8 cellular contexts compared by ENCODE assay signal in the genomic region with DNA sequence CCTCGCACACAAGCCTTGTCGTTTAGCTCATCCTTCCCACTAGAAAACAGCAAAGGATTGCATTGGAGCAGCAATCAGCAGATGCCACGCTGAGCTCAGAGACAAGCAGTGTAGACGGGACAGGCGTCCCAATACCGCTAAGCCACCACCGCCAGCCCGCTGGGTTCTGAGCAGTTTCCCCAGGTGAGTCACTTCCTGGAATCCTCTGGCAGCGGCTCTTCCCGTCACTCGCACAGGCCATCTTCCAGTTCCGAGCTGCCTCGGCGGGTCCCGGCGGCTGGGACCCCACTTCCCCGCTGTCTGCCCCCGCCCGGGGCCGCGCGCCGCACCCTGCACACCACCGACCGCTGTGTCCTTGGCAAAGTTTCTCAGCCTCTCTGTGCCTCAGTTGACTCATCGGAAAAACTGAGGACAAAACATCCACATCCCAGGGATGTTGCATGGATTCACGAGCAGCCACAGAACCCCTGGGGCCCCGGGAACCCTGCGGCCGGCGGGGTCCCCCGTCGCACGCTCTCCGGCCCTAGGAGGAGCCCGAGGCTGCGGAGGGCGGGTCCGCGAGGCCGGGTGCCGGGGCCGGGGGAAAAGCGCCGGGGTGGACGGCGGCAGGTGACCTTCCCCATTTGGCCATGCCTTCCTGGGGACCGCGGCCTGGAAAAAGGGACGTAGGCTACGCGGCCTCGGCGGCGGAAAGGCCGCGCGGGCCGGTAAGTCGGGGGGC. TPM values are rescaled to one million over a fixed set of nuclear protein-coding genes. Genes with fewer than 3 reads are reported as not detected.
A peak's percentile ranks its signal among the peaks of the same experiment; 100 is the strongest.
DNase-seq lines count a peak whose midpoint lies in the region; ATAC-seq and TF ChIP-seq lines count a peak whose summit lies in the region.

No MANE protein-coding gene starts in this region.

- peak overlapping the region; percentile 62 for H3K9ac ChIP-seq in parathyroid adenoma

- H2AFZ ChIP-seq in parathyroid adenoma, result peak overlapping the region; percentile 94

- peaks cover 39% of the 10 kb centered on the region for H3K36me3 Mint-ChIP-seq in activated naive CD4-positive, alpha-beta T cell treated with anti-CD3 and anti-CD28 coated beads, Interleukin-2, amount 10 ng/mL, durations not matched to agents 7 days and 5 days
- H3K36me3 Mint-ChIP-seq in glutamatergic neuron (ENCODE audit: unreplicated experiment), result no peaks in the 10 kb centered on the region

- CTCF ChIA-PET in activated naive CD4-positive, alpha-beta T cell treated with anti-CD3 and anti-CD28 coated beads, Interleukin-2, amount 10 ng/mL, durations not matched to agents 7 days and 5 days (lab: Charles Lee), result interaction anchor here (0.8 to 2.1 kb wide), 6 partner anchors 25 to 350 kb away, joined by 3 to 24 read pairs (median 4); no protein-coding TSS in a partner anchor

- peak overlapping the region; percentile 90 for H3K27ac Mint-ChIP-seq in activated naive CD4-positive, alpha-beta T cell treated with anti-CD3 and anti-CD28 coated beads, Interleukin-2, amount 10 ng/mL, durations not matched to agents 7 days and 5 days
- peak overlapping the region; percentile 48 for H3K27ac Mint-ChIP-seq in glutamatergic neuron (ENCODE audit: unreplicated experiment)

- no peaks in the 10 kb centered on the region for H3K27me3 Mint-ChIP-seq in activated naive CD4-positive, alpha-beta T cell treated with anti-CD3 and anti-CD28 coated beads, Interleukin-2, amount 10 ng/mL, durations not matched to agents 7 days and 5 days
- H3K27me3 Mint-ChIP-seq in glutamatergic neuron (ENCODE audit: unreplicated experiment), result peaks cover 4% of the 10 kb centered on the region

- H3K4me3 ChIP-seq in RWPE2 (ENCODE audit: severe bottlenecking) (peak overlapping the region; percentile 80), parathyroid adenoma (ENCODE audit: low read depth, low read length) (peak overlapping the region; percentile 83), tibial artery (peak overlapping the region; percentile 74 to 82)

- no peak for TF ChIP-seq CTCF in RWPE2 (IDR thresholded peaks at IDR 0.05; ENCODE audit: poor library complexity, severe bottlenecking)
- no peak for TF ChIP-seq CTCF in glutamatergic neuron (IDR thresholded peaks at IDR 0.05; ENCODE audit: partially characterized antibody, unreplicated experiment)
- no peak for TF ChIP-seq CTCF in parathyroid adenoma (IDR thresholded peaks at IDR 0.05)
- TF ChIP-seq CTCF in tibial artery (IDR thresholded peaks at IDR 0.05), result no peak

- ATAC-seq in GM19324 (IDR thresholded peaks at IDR 0.05; ENCODE audit: low FRiP score, unreplicated experiment) (peak; percentile 38), HG03442 (IDR thresholded peaks at IDR 0.05; ENCODE audit: unreplicated experiment) (peak; percentile 26), RWPE2 (ENCODE audit: low read depth) (peak; percentile 72)

- H3K9me3 Mint-ChIP-seq in activated naive CD4-positive, alpha-beta T cell treated with anti-CD3 and anti-CD28 coated beads, Interleukin-2, amount 10 ng/mL, durations not matched to agents 7 days and 5 days, result peaks cover 19% of the 10 kb centered on the region
- H3K9me3 Mint-ChIP-seq in glutamatergic neuron (ENCODE audit: unreplicated experiment), result peaks cover 7% of the 10 kb centered on the region

- H3K4me2 ChIP-seq in parathyroid adenoma (ENCODE audit: low read length), result peak overlapping the region; percentile 60

- H3K4me3 Mint-ChIP-seq in activated naive CD4-positive, alpha-beta T cell treated with anti-CD3 and anti-CD28 coated beads, Interleukin-2, amount 10 ng/mL, durations not matched to agents 7 days and 5 days, result peak overlapping the region; percentile 86
- peak overlapping the region; percentile 97 for H3K4me3 Mint-ChIP-seq in glutamatergic neuron (ENCODE audit: unreplicated experiment)

- H3K27me3 ChIP-seq in RWPE2 (ENCODE audit: insufficient read depth, poor library complexity, severe bottlenecking), result no peaks in the 10 kb centered on the region
- H3K27me3 ChIP-seq in parathyroid adenoma (ENCODE audit: control insufficient read depth, insufficient read depth, low read length), result no peaks in the 10 kb centered on the region
- no peaks in the 10 kb centered on the region for H3K27me3 ChIP-seq in tibial artery

- H3K27ac ChIP-seq in RWPE2 (ENCODE audit: poor library complexity, severe bottlenecking) (peak overlapping the region; percentile 91), parathyroid adenoma (peak overlapping the region; percentile 97), tibial artery (peak overlapping the region; percentile 93 to 95)

- peaks cover 10% of the 10 kb centered on the region for H3K4me1 ChIP-seq in RWPE2 (ENCODE audit: insufficient read depth, poor library complexity, severe bottlenecking)
- H3K4me1 ChIP-seq in parathyroid adenoma, result peaks cover 8% of the 10 kb centered on the region
- H3K4me1 ChIP-seq in tibial artery, result peaks cover 9 to 35% (median 21%) of the 10 kb centered on the region in 4 donors

- H3K36me3 ChIP-seq in RWPE2 (ENCODE audit: low read depth) (peaks cover 34% of the 10 kb centered on the region), parathyroid adenoma (ENCODE audit: control insufficient read depth, insufficient read depth, low read length) (no peaks in the 10 kb centered on the region), tibial artery (peaks cover 11 to 15% (median 11%) of the 10 kb centered on the region in 3 donors)

- H3K79me2 ChIP-seq in parathyroid adenoma, result peaks cover 13% of the 10 kb centered on the region

- DNase-seq in C1 segment of cervical spinal cord (lab: John Stamatoyannopoulos, UW) (peak in 11 of 14 donors; percentile 29 to 61 (median 41)), RWPE2 (ENCODE audit: low spot score) (peak; percentile 71), glutamatergic neuron (peak; percentile 32), tibial artery (peak; percentile 56 to 79)
- peak; percentile 80 for DNase-seq in activated naive CD4-positive, alpha-beta T cell treated with anti-CD3 and anti-CD28 coated beads, Interleukin-2, amount 10 ng/mL, durations not matched to agents 7 days and 5 days

- intact Hi-C loops in tibial artery (cut with DNase I; ENCODE audit: low total_unique reads), result loop anchor here (1.0 to 5.0 kb wide), 2 partner anchors 56 to 71 kb away; partner anchors contain the start of gene VPS4B

- peaks cover 44% of the 10 kb centered on the region for H3K4me1 Mint-ChIP-seq in activated naive CD4-positive, alpha-beta T cell treated with anti-CD3 and anti-CD28 coated beads, Interleukin-2, amount 10 ng/mL, durations not matched to agents 7 days and 5 days
- peaks cover 5% of the 10 kb centered on the region for H3K4me1 Mint-ChIP-seq in glutamatergic neuron (ENCODE audit: low read depth, unreplicated experiment)

- no peaks in the 10 kb centered on the region for H3K9me3 ChIP-seq in RWPE2 (ENCODE audit: severe bottlenecking)
- no peaks in the 10 kb centered on the region for H3K9me3 ChIP-seq in parathyroid adenoma (ENCODE audit: control insufficient read depth, low read length)
- no peaks in the 10 kb centered on the region for H3K9me3 ChIP-seq in tibial artery

RNA-seq across cellular contexts. Expression of gene KDSR, which starts 0.6 kb away (rescaled TPM):
- 31.1 TPM for total RNA-seq in glutamatergic neuron (ENCODE audit: unreplicated experiment)

RNA-seq across cellular contexts. Expression of gene BCL2, which starts 46.9 kb away (rescaled TPM):
- total RNA-seq in glutamatergic neuron (ENCODE audit: unreplicated experiment), result 6.8 TPM

RNA-seq across cellular contexts. Expression of gene VPS4B, which starts 55.8 kb away (rescaled TPM):
- total RNA-seq in glutamatergic neuron (ENCODE audit: unreplicated experiment), result 44.5 TPM

Comparison
In these comparisons a context has a peak if more than half of its experiments do, and no peak if none do; other contexts are left out.
1. Peak in every context shown above with its lines: DNase-seq, ATAC-seq, H3K4me3 ChIP-seq and H3K27ac ChIP-seq.